ENCODE assay signal across 22 cellular contexts in genomic region chr16:84635702-84636101, GRCh38.
"Had no signal": no experiment of that assay in that cellular context is flagged by ENCODE, and none has a peak within 500 bp of the region (broad histone marks: within the 10 kb centered on the region; RNA-seq: fewer than 3 reads in every experiment).

No MANE protein-coding gene starts in this region.

- H3K9me3 ChIP-seq: esophagus squamous epithelium, suprapubic skin had no signal

- ATAC-seq: activated CD4-positive, alpha-beta T cell treated with anti-CD3 and anti-CD28 coated beads for 36 hours; activated T-helper 17 cell treated with anti-CD3 and anti-CD28 coated beads, Interleukin-2, amount 50 U/mL, for 72 hours; left ventricle myocardium superior; naive thymus-derived CD4-positive, alpha-beta T cell; stimulated activated naive CD8-positive, alpha-beta T cell treated with anti-CD3 and anti-CD28 coated beads, Interleukin-15, Interleukin-2, amounts not matched to agents 100 U/mL and 50 U/mL, for 24 hours; WTC11 had no signal

- H3K4me1 ChIP-seq: neural progenitor cell had no signal

- H3K36me3 ChIP-seq: esophagus squamous epithelium, neural progenitor cell, suprapubic skin had no signal

- H3K4me3 ChIP-seq: esophagus squamous epithelium, neural progenitor cell, SK-N-MC, suprapubic skin had no signal

- H3K27ac ChIP-seq: neural progenitor cell, parathyroid adenoma, SK-N-MC, suprapubic skin had no signal

- DNase-seq: activated CD4-positive, alpha-beta memory T cell treated with anti-CD3 and anti-CD28 coated beads for 36 hours; activated CD4-positive, alpha-beta T cell treated with anti-CD3 and anti-CD28 coated beads for 36 hours; activated naive CD4-positive, alpha-beta T cell; anterior cingulate cortex; cortex of kidney; effector CD8-positive, alpha-beta T cell; esophagus squamous epithelium; foreskin fibroblast; glutamatergic neuron; hypothalamus; islet precursor cell; left ventricle myocardium superior; naive thymus-derived CD4-positive, alpha-beta T cell; stimulated activated naive CD8-positive, alpha-beta T cell treated with anti-CD3 and anti-CD28 coated beads, Interleukin-15, Interleukin-2, amounts not matched to agents 100 U/mL and 50 U/mL, for 24 hours had no signal

- H3K4me2 ChIP-seq: neural progenitor cell had no signal

- H3K27me3 ChIP-seq: esophagus squamous epithelium, neural progenitor cell, suprapubic skin had no signal

- H3K27me3 Mint-ChIP-seq: activated CD4-positive, alpha-beta memory T cell treated with anti-CD3 and anti-CD28 coated beads for 36 hours; activated CD4-positive, alpha-beta T cell treated with anti-CD3 and anti-CD28 coated beads for 36 hours; memory B cell had no signal

- H3K79me2 ChIP-seq: parathyroid adenoma had no signal

- H2AFZ ChIP-seq: neural progenitor cell, parathyroid adenoma had no signal

- H3K27ac Mint-ChIP-seq: activated CD4-positive, alpha-beta memory T cell treated with anti-CD3 and anti-CD28 coated beads for 36 hours; activated CD4-positive, alpha-beta T cell treated with anti-CD3 and anti-CD28 coated beads for 36 hours; activated T-helper 17 cell treated with anti-CD3 and anti-CD28 coated beads, Interleukin-2, amount 50 U/mL, for 72 hours; memory B cell; neural progenitor cell; T-helper 2 cell treated with Interferon-gamma antibody and Interleukin-4, amounts not matched to agents 5 μg/mL and 100 μg/mL, for 36 hours had no signal

- H3K36me3 Mint-ChIP-seq: activated CD4-positive, alpha-beta memory T cell treated with anti-CD3 and anti-CD28 coated beads for 36 hours; memory B cell; neural progenitor cell; WTC11 had no signal

- H3K4me3 Mint-ChIP-seq: activated CD4-positive, alpha-beta memory T cell treated with anti-CD3 and anti-CD28 coated beads for 36 hours; activated CD4-positive, alpha-beta T cell treated with anti-CD3 and anti-CD28 coated beads for 36 hours; activated T-helper 17 cell treated with anti-CD3 and anti-CD28 coated beads, Interleukin-2, amount 50 U/mL, for 72 hours; memory B cell; naive thymus-derived CD4-positive, alpha-beta T cell; neural progenitor cell; T-helper 2 cell treated with Interferon-gamma antibody and Interleukin-4, amounts not matched to agents 5 μg/mL and 100 μg/mL, for 36 hours; WTC11 had no signal

- H3K9ac ChIP-seq: neural progenitor cell, parathyroid adenoma had no signal

- H3K9me3 Mint-ChIP-seq: activated T-helper 17 cell treated with anti-CD3 and anti-CD28 coated beads, Interleukin-2, amount 50 U/mL, for 72 hours; memory B cell; T-helper 2 cell treated with Interferon-gamma antibody and Interleukin-4, amounts not matched to agents 5 μg/mL and 100 μg/mL, for 36 hours had no signal
